ENCODE assay signal across 17 cellular contexts in genomic region chr14:103209054-103209453, GRCh38.
DNase-seq lines count a peak whose midpoint lies in the region; ATAC-seq and TF ChIP-seq lines count a peak whose summit lies in the region.
"Had no signal": no experiment of that assay in that cellular context is flagged by ENCODE, and none has a peak within 500 bp of the region (broad histone marks: within the 10 kb centered on the region; RNA-seq: fewer than 3 reads in every experiment).

No MANE protein-coding gene starts in this region.

- H3K27me3 ChIP-seq in gastroesophageal sphincter (peaks cover 23% of the 10 kb centered on the region), smooth muscle cell (ENCODE audit: low read depth) (no peaks in the 10 kb centered on the region)

- H3K4me2 ChIP-seq in smooth muscle cell: peak overlapping the region; percentile 89

- H3K4me3 ChIP-seq in gastroesophageal sphincter (peak overlapping the region in 1 of 2 donors; percentile 64), smooth muscle cell (peak overlapping the region; percentile 57)

- H3K79me2 ChIP-seq in smooth muscle cell (ENCODE audit: low read depth): peaks cover 4% of the 10 kb centered on the region

- peak in 1 of 4 experiments; percentile 11 for TF ChIP-seq CTCF in gastroesophageal sphincter (IDR thresholded peaks at IDR 0.05)
- no peak for TF ChIP-seq CTCF in smooth muscle cell (IDR thresholded peaks at IDR 0.05; ENCODE audit: borderline replicate concordance, insufficient read depth, poor library complexity, severe bottlenecking)

- H3K9ac ChIP-seq in smooth muscle cell (ENCODE audit: low read depth): peak overlapping the region; percentile 57

- no peaks in the 10 kb centered on the region for H3K36me3 ChIP-seq in gastroesophageal sphincter
- H3K36me3 ChIP-seq in smooth muscle cell (ENCODE audit: low read depth): no peaks in the 10 kb centered on the region

- DNase-seq in DMS114 treated with DMSO at 0.1 percent for 48 hours (lab: John Stamatoyannopoulos, UW; ENCODE audit: unreplicated experiment): peak; percentile 8
- no peak for DNase-seq in smooth muscle cell (lab: John Stamatoyannopoulos, UW; ENCODE audit: unreplicated experiment)
- no peak for DNase-seq in T-helper 17 cell
- DNase-seq in putamen (ENCODE audit: low spot score): no peak
- no peak for DNase-seq in stimulated activated naive CD8-positive, alpha-beta T cell treated with anti-CD3 and anti-CD28 coated beads, Interleukin-15, Interleukin-2, amounts not matched to agents 100 U/mL and 50 U/mL, for 24 hours
- DNase-seq: activated CD4-positive, alpha-beta T cell treated with anti-CD3 and anti-CD28 coated beads for 36 hours; activated T-cell treated with anti-CD3 and anti-CD28 coated beads, Interleukin-2, amount 50 U/mL, for 4 hours; anterior cingulate cortex; effector memory CD4-positive, alpha-beta T cell; hypothalamus; NCI-H2081 treated with DMSO at 0.1 percent for 48 hours; stimulated activated CD4-positive, alpha-beta T cell treated with anti-CD3 and anti-CD28 coated beads, Interleukin-4, amount 100 ng/mL, for 24 hours; stimulated activated naive CD4-positive, alpha-beta T cell had no signal

- no peaks in the 10 kb centered on the region for H3K4me1 Mint-ChIP-seq in T-helper 17 cell
- H3K4me1 Mint-ChIP-seq: activated CD4-positive, alpha-beta T cell treated with anti-CD3 and anti-CD28 coated beads for 36 hours had no signal

- no peak overlapping the region for H3K4me3 Mint-ChIP-seq in T-helper 17 cell
- H3K4me3 Mint-ChIP-seq: activated CD4-positive, alpha-beta T cell treated with anti-CD3 and anti-CD28 coated beads for 36 hours; activated T-cell treated with anti-CD3 and anti-CD28 coated beads, Interleukin-2, amount 50 U/mL, for 4 hours had no signal

- H3K9me3 ChIP-seq in gastroesophageal sphincter (peaks cover 0 to 10% (median 0%) of the 10 kb centered on the region in 3 donors), smooth muscle cell (replicated peaks; ENCODE audit: low read depth) (no peaks in the 10 kb centered on the region), T-helper 17 cell (ENCODE audit: control insufficient read depth, low read length, poor library complexity, severe bottlenecking) (no peaks in the 10 kb centered on the region)

- no peak overlapping the region for H2AFZ ChIP-seq in smooth muscle cell (ENCODE audit: low read depth)

- peak; percentile 42; the same call in 1 of the 3 replicates for ATAC-seq in SK-N-SH treated with all-trans-retinoic acid at 6 μM for 48 hours
- no peak for ATAC-seq in gastroesophageal sphincter
- ATAC-seq in T-helper 17 cell: no peak
- ATAC-seq in GM19397 (IDR thresholded peaks at IDR 0.05; ENCODE audit: unreplicated experiment): no peak
- ATAC-seq in stimulated activated naive CD8-positive, alpha-beta T cell treated with anti-CD3 and anti-CD28 coated beads, Interleukin-15, Interleukin-2, amounts not matched to agents 100 U/mL and 50 U/mL, for 24 hours: no peak
- ATAC-seq: activated CD4-positive, alpha-beta T cell treated with anti-CD3 and anti-CD28 coated beads for 36 hours; activated T-cell treated with anti-CD3 and anti-CD28 coated beads, Interleukin-2, amount 50 U/mL, for 4 hours had no signal

- H4K20me1 ChIP-seq in smooth muscle cell (ENCODE audit: low read depth): no peaks in the 10 kb centered on the region

- no peak overlapping the region for H3K27ac Mint-ChIP-seq in T-helper 17 cell
- H3K27ac Mint-ChIP-seq: activated CD4-positive, alpha-beta T cell treated with anti-CD3 and anti-CD28 coated beads for 36 hours; progenitor cell of endocrine pancreas had no signal

- H3K4me1 ChIP-seq in gastroesophageal sphincter (peaks cover 0 to 43% (median 0%) of the 10 kb centered on the region in 3 donors), smooth muscle cell (ENCODE audit: low read depth) (no peaks in the 10 kb centered on the region)

- TF ChIP-seq POLR2A in gastroesophageal sphincter (IDR thresholded peaks at IDR 0.05): no peak

- peaks cover 11% of the 10 kb centered on the region for H3F3A ChIP-seq in smooth muscle cell (ENCODE audit: low read depth)

- WGBS in gastroesophageal sphincter (ENCODE audit: low coverage in 1 of 2), 2 donors: 28 to 57% methylated on average over 3 of the region's 4 CpGs
- WGBS in smooth muscle cell (ENCODE audit: low lambda C conversion rate): 33% methylated on average over 4 of the region's 4 CpGs

- no peak for TF ChIP-seq EP300 in gastroesophageal sphincter (IDR thresholded peaks at IDR 0.05)

- H3K36me3 Mint-ChIP-seq in T-helper 17 cell (ENCODE audit: low read depth): peaks cover 2% of the 10 kb centered on the region

- peaks cover 48% of the 10 kb centered on the region for H3K27me3 Mint-ChIP-seq in T-helper 17 cell

- peak overlapping the region in 3 of 4 donors; percentile 29 to 88 (median 85) for H3K27ac ChIP-seq in gastroesophageal sphincter
- H3K27ac ChIP-seq in smooth muscle cell (ENCODE audit: low read depth): peak overlapping the region; percentile 90

TF ChIP-seq in SK-N-SH treated with all-trans-retinoic acid at 6 μM for 48 hours, 23 proteins besides CTCF, POLR2A, EP300 and RAD21:
- TF ChIP-seq GLIS3 (CRISPR knock-in tag; IDR thresholded peaks at IDR 0.05) (no peak), TCF4 (CRISPR knock-in tag; IDR thresholded peaks at IDR 0.05; ENCODE audit: borderline replicate concordance) (no peak), RARB (CRISPR knock-in tag; IDR thresholded peaks at IDR 0.05) (no peak)
